8 cellular contexts compared by ENCODE assay signal in genomic region chr2:196101325-196101981, GRCh38. TPM values are rescaled to one million over a fixed set of nuclear protein-coding genes. Genes with fewer than 3 reads are reported as not detected.
DNase-seq lines count a peak whose midpoint lies in the region; ATAC-seq lines count a peak whose summit lies in the region.

No MANE protein-coding gene starts in this region.

- H3K4me3 Mint-ChIP-seq in activated naive CD4-positive, alpha-beta T cell treated with anti-CD3 and anti-CD28 coated beads for 36 hours = no peak overlapping the region
- H3K4me3 Mint-ChIP-seq in activated naive CD4-positive, alpha-beta T cell treated with anti-CD3 and anti-CD28 coated beads, Interleukin-2, amount 10 ng/mL, durations not matched to agents 7 days and 5 days = no peak overlapping the region

- no peaks in the 10 kb centered on the region for H3K9me3 Mint-ChIP-seq in activated naive CD4-positive, alpha-beta T cell treated with anti-CD3 and anti-CD28 coated beads for 36 hours
- no peaks in the 10 kb centered on the region for H3K9me3 Mint-ChIP-seq in activated naive CD4-positive, alpha-beta T cell treated with anti-CD3 and anti-CD28 coated beads, Interleukin-2, amount 10 ng/mL, durations not matched to agents 7 days and 5 days

- CTCF ChIA-PET in activated naive CD4-positive, alpha-beta T cell treated with anti-CD3 and anti-CD28 coated beads for 36 hours (lab: Charles Lee) = interaction anchor here (1.2 to 2.2 kb wide), 5 partner anchors 23 to 236 kb away, joined by 3 to 11 read pairs (median 4); partner anchors contain the start of gene DNAH7
- CTCF ChIA-PET in activated naive CD4-positive, alpha-beta T cell treated with anti-CD3 and anti-CD28 coated beads, Interleukin-2, amount 10 ng/mL, durations not matched to agents 7 days and 5 days (lab: Charles Lee) = interaction anchor here (0.9 to 1.4 kb wide), 3 partner anchors 11 to 236 kb away, joined by 3 to 4 read pairs (median 3); no protein-coding TSS in a partner anchor

- H3K27me3 Mint-ChIP-seq in activated naive CD4-positive, alpha-beta T cell treated with anti-CD3 and anti-CD28 coated beads for 36 hours (ENCODE audit: low read depth) = no peaks in the 10 kb centered on the region
- H3K27me3 Mint-ChIP-seq in activated naive CD4-positive, alpha-beta T cell treated with anti-CD3 and anti-CD28 coated beads, Interleukin-2, amount 10 ng/mL, durations not matched to agents 7 days and 5 days = peaks cover 4% of the 10 kb centered on the region

- H3K36me3 Mint-ChIP-seq in activated naive CD4-positive, alpha-beta T cell treated with anti-CD3 and anti-CD28 coated beads for 36 hours (ENCODE audit: low read depth) = no peaks in the 10 kb centered on the region
- H3K36me3 Mint-ChIP-seq in activated naive CD4-positive, alpha-beta T cell treated with anti-CD3 and anti-CD28 coated beads, Interleukin-2, amount 10 ng/mL, durations not matched to agents 7 days and 5 days = peaks cover 3% of the 10 kb centered on the region

- intact Hi-C loops in activated naive CD4-positive, alpha-beta T cell treated with anti-CD3 and anti-CD28 coated beads for 36 hours (cut with micrococcal nuclease) = loop anchor here (1.0 to 2.0 kb wide), 3 partner anchors 19 to 186 kb away; no protein-coding TSS in a partner anchor

- peak; percentile 71 for DNase-seq in activated naive CD4-positive, alpha-beta T cell treated with anti-CD3 and anti-CD28 coated beads for 36 hours
- no peak for DNase-seq in activated naive CD4-positive, alpha-beta T cell treated with anti-CD3 and anti-CD28 coated beads, Interleukin-2, amount 10 ng/mL, durations not matched to agents 7 days and 5 days
- DNase-seq in activated CD4-positive, alpha-beta T cell treated with anti-CD3 and anti-CD28 coated beads for 48 hours = peak; percentile 77
- DNase-seq in myocyte (ENCODE audit: low read depth) (peak; percentile 22), Kasumi-1 (lab: John Stamatoyannopoulos, UW) (no peak), epidermal melanocyte (ENCODE audit: insufficient read length, low spot score) (no peak), DMS153 treated with DMSO at 0.1 percent for 48 hours (lab: John Stamatoyannopoulos, UW; ENCODE audit: unreplicated experiment) (no peak)

- ATAC-seq in HG03045 (IDR thresholded peaks at IDR 0.05; ENCODE audit: unreplicated experiment) = peak; percentile 99

- H3K4me1 Mint-ChIP-seq in activated naive CD4-positive, alpha-beta T cell treated with anti-CD3 and anti-CD28 coated beads for 36 hours (ENCODE audit: low read depth) = peaks cover 44% of the 10 kb centered on the region
- peaks cover 9% of the 10 kb centered on the region for H3K4me1 Mint-ChIP-seq in activated naive CD4-positive, alpha-beta T cell treated with anti-CD3 and anti-CD28 coated beads, Interleukin-2, amount 10 ng/mL, durations not matched to agents 7 days and 5 days

- H3K27ac Mint-ChIP-seq in activated naive CD4-positive, alpha-beta T cell treated with anti-CD3 and anti-CD28 coated beads for 36 hours = peak overlapping the region; percentile 44
- H3K27ac Mint-ChIP-seq in activated naive CD4-positive, alpha-beta T cell treated with anti-CD3 and anti-CD28 coated beads, Interleukin-2, amount 10 ng/mL, durations not matched to agents 7 days and 5 days = no peak overlapping the region

RNA-seq across cellular contexts. Expression of gene DNAH7, which starts 32.8 kb away (rescaled TPM):
- under 1 TPM in 1 of 2 experiments, not detected in 1; 0.29 TPM for total RNA-seq in activated naive CD4-positive, alpha-beta T cell treated with anti-CD3 and anti-CD28 coated beads for 36 hours
- 0.80 and 1.4 TPM in 2 replicates for total RNA-seq in myocyte
- polyA plus RNA-seq in myocyte (2012) = 0.26 TPM

Comparison
In these comparisons a context has a peak if more than half of its experiments do, and no peak if none do; other contexts are left out.
1. DNase-seq: peak in activated naive CD4-positive, alpha-beta T cell treated with anti-CD3 and anti-CD28 coated beads for 36 hours (single experiment), activated CD4-positive, alpha-beta T cell treated with anti-CD3 and anti-CD28 coated beads for 48 hours (single experiment) and myocyte (single experiment); none in activated naive CD4-positive, alpha-beta T cell treated with anti-CD3 and anti-CD28 coated beads, Interleukin-2, amount 10 ng/mL, durations not matched to agents 7 days and 5 days (single experiment), Kasumi-1 (0 of 2), epidermal melanocyte (single experiment) and DMS153 treated with DMSO at 0.1 percent for 48 hours (single experiment).